In the genomic region with DNA sequence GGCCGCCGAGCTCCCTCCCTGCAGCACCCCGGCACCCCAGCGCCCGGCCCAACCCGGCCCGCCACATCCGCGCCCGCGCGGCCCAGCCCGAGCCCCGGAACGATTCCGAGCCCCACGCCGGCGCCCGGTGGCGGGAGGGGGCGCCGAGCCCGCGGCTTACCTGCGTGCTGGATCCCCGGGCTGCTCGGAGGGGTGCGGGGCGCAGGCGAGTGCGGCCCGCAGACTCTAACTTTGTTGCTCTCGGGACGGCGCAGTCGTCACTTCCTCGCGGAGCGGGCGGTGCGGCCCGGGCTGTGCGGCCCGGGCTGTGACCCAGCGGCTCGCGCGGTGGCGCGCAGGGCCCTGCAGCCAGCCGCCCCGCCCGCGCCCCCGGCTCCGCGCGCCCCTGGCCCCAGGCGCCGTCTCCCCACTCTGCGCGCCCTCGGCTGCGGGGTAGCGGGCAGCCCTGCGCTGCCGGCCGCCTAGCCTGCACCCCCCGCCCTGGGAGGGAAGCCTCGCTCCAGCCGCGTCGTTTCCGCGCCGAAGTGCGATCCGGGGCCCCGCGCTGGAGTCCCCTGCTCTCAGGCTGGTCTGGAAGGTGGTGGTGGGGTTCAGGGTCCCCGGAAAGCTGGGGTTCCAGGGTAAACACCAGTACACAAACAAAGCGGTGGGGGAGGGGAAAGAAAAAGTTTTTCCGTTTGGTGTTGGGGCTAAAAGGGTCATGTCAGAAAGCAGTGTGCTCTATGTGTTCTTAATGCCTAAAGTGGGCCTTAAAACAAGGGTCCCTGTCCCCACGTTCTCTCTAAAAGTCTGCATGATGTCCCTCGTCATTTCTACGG, we compare ENCODE assay signal across 7 cellular contexts.
A peak's percentile ranks its signal among the peaks of the same experiment; 100 is the strongest.
DNase-seq lines count a peak whose midpoint lies in the region; ATAC-seq and TF ChIP-seq lines count a peak whose summit lies in the region.

No MANE protein-coding gene starts in this region.

- peak overlapping the region; percentile 93 for H3K27ac Mint-ChIP-seq in T-helper 17 cell

- peak overlapping the region; percentile 92 for H3K4me3 Mint-ChIP-seq in T-helper 17 cell

- H3K9ac ChIP-seq in iPS-20b (ENCODE audit: low read depth, low read length) (peak overlapping the region; percentile 64; the same call in 1 of the 2 replicates), skeletal muscle tissue (ENCODE audit: low read depth in 1 of 3, low read length in 3 of 3) (peak overlapping the region; percentile 92 to 98 (median 98))

- H3K36me3 ChIP-seq in body of pancreas (replicated peaks in 1 of 2; ENCODE audit: insufficient read depth in 1 of 2, low read depth in 2 of 2) (no peaks in the 10 kb centered on the region), iPS-20b (ENCODE audit: insufficient read depth, low read depth, low read length) (no peaks in the 10 kb centered on the region), skeletal muscle tissue (ENCODE audit: control insufficient read depth in 3 of 3, insufficient read depth in 3 of 3, low read length in 3 of 3) (peaks cover 0 to 4% (median 0%) of the 10 kb centered on the region in 3 donors)

- peak; percentile 35 to 61 (median 54) for DNase-seq in T-helper 17 cell
- peak; percentile 71 to 80 (median 72) for DNase-seq in body of pancreas

- H3K36me3 Mint-ChIP-seq in T-helper 17 cell (ENCODE audit: low read depth), result no peaks in the 10 kb centered on the region

- no peaks in the 10 kb centered on the region for H3K27me3 Mint-ChIP-seq in T-helper 17 cell

- H3K27me3 ChIP-seq in body of pancreas (no peaks in the 10 kb centered on the region), iPS-20b (ENCODE audit: insufficient read depth, low read length) (peaks cover 78% of the 10 kb centered on the region), skeletal muscle tissue (ENCODE audit: control insufficient read depth in 3 of 3, insufficient read depth in 3 of 3, low read length in 3 of 3) (no peaks in the 10 kb centered on the region)

- TF ChIP-seq POLR2A in GM18505 (IDR thresholded peaks at IDR 0.05; ENCODE audit: borderline replicate concordance, extremely low read depth, insufficient read depth, insufficient read length) (peak; percentile 66), body of pancreas (IDR thresholded peaks at IDR 0.05) (peak; percentile 59 to 64 (median 64))

- H3K9me3 ChIP-seq in T-helper 17 cell (ENCODE audit: control insufficient read depth, low read length, poor library complexity, severe bottlenecking), result no peaks in the 10 kb centered on the region
- H3K9me3 ChIP-seq in body of pancreas, result no peaks in the 10 kb centered on the region
- H3K9me3 ChIP-seq in iPS-20b (ENCODE audit: insufficient read depth, low read depth, low read length), result no peaks in the 10 kb centered on the region
- H3K9me3 ChIP-seq in skeletal muscle tissue (ENCODE audit: control insufficient read depth in 3 of 3, low read length in 3 of 3), result no peaks in the 10 kb centered on the region

- peaks cover 60% of the 10 kb centered on the region for H3K4me1 Mint-ChIP-seq in T-helper 17 cell

- peak overlapping the region; percentile 86 to 96 (median 96) for H3K27ac ChIP-seq in body of pancreas
- H3K27ac ChIP-seq in iPS-20b (ENCODE audit: low read length), result no peak overlapping the region
- H3K27ac ChIP-seq in skeletal muscle tissue (ENCODE audit: low read depth, low read length), result peak overlapping the region; percentile 94

- H3K4me1 ChIP-seq in body of pancreas (peaks cover 48% of the 10 kb centered on the region), iPS-20b (ENCODE audit: insufficient read depth, low read length) (peaks cover 14% of the 10 kb centered on the region), skeletal muscle tissue (ENCODE audit: control insufficient read depth in 3 of 3, insufficient read depth in 3 of 3, low read length in 3 of 3) (peaks cover 62 to 66% (median 65%) of the 10 kb centered on the region in 3 donors)

- ATAC-seq in GM18505 (IDR thresholded peaks at IDR 0.05; ENCODE audit: unreplicated experiment), result peak; percentile 41
- peak; percentile 47 for ATAC-seq in HG02970 (IDR thresholded peaks at IDR 0.05; ENCODE audit: low FRiP score, unreplicated experiment)
- peak; percentile 72 for ATAC-seq in T-helper 17 cell
- ATAC-seq in body of pancreas, result peak; percentile 70
- ATAC-seq in HG03469 (IDR thresholded peaks at IDR 0.05; ENCODE audit: unreplicated experiment), result no peak

- H3K4me3 ChIP-seq in body of pancreas (peak overlapping the region; percentile 41 to 47), iPS-20b (ENCODE audit: low read length) (peak overlapping the region; percentile 83), skeletal muscle tissue (ENCODE audit: low read length in 3 of 3) (peak overlapping the region; percentile 82 to 94 (median 89))

- TF ChIP-seq CTCF in body of pancreas (IDR thresholded peaks at IDR 0.05), result peak in 1 of 7 experiments; percentile 10

- intact Hi-C loops in body of pancreas (cut with DNase I), result loop anchor here (5.0 kb wide), 1 partner anchor 45 kb away; no protein-coding TSS in a partner anchor

- 0 to 1% methylated on average over 27 to 73 of the region's 87 CpGs for WGBS in body of pancreas, 2 donors
